ENCODE assay signal across 23 cellular contexts in the genomic region with DNA sequence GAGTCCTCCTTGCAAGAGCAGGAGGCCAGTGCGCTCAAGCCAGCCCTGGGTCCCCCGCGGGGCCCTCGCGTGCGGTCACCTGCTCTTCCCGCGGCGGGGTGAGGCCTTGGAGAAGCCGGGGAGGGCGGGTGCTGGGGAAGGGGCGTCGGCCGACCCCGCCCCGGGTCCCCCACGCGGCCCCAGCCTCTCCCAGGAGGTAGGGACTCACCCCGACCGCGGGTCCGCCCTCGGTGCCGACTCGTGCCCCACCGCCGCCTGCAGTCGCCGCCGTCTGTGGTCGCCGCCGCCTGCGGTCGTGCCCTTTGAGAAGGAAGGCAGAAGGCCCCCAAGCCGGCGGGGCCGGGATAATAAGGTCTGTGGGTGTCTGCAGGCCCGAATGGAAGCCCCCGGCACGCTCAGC. TPM values are rescaled to one million over a fixed set of nuclear protein-coding genes. Genes with fewer than 3 reads are reported as not detected.
"Had no signal": no experiment of that assay in that cellular context is flagged by ENCODE, and none has a peak within 500 bp of the region (broad histone marks: within the 10 kb centered on the region; RNA-seq: fewer than 3 reads in every experiment).

No MANE protein-coding gene starts in this region.

- ATAC-seq: K562 had no signal

- H3K27ac Mint-ChIP-seq: IgD-negative memory B cell had no signal

- H3K4me3 Mint-ChIP-seq: IgD-negative memory B cell had no signal

- H3K9ac ChIP-seq: KMS-11, SK-N-SH had no signal

- DNase-seq: Kasumi-1, MM.1S, NCI-H1092 treated with DMSO at 0.1 percent for 48 hours, NCI-H1436 treated with DMSO at 0.1 percent for 48 hours, NCI-H1694, NCI-H1930, NCI-H2081, NCI-H2107, NCI-H226, NCI-H446, NCI-H510A, NCI-H524 treated with DMSO at 0.1 percent for 48 hours, NCI-H69, NCI-H774, RPMI8226, SHP77, SK-N-SH, SW 1271 had no signal

- H3K27ac ChIP-seq: HL-60, KMS-11 had no signal

- H3K27me3 Mint-ChIP-seq: IgD-negative memory B cell had no signal

- H3K36me3 Mint-ChIP-seq: IgD-negative memory B cell had no signal

- H3K4me3 ChIP-seq: K562 had no signal

- H3K9me3 ChIP-seq: SK-N-SH had no signal

RNA-seq across cellular contexts. Expression of gene HMSD, which starts 53.5 kb away (rescaled TPM):
- total RNA-seq: SK-MEL-5 had no signal
- polyA plus RNA-seq: IgD-negative memory B cell, SK-N-SH had no signal
